Comparison of ENCODE assay signal across 17 cellular contexts in genomic region chr12:82517808-82518207, GRCh38.
"Had no signal": no experiment of that assay in that cellular context is flagged by ENCODE, and none has a peak within 500 bp of the region (broad histone marks: within the 10 kb centered on the region; RNA-seq: fewer than 3 reads in every experiment).

No MANE protein-coding gene starts in this region.

- H3K27ac ChIP-seq: esophagus muscularis mucosa, left ventricle myocardium inferior, ovary, sigmoid colon, spleen, stomach, testis, upper lobe of right lung had no signal

- H3K27me3 ChIP-seq: esophagus muscularis mucosa, ovary, sigmoid colon, spleen, stomach, testis, upper lobe of right lung had no signal

- H3K4me3 ChIP-seq: esophagus muscularis mucosa, left ventricle myocardium inferior, mucosa of descending colon, ovary, sigmoid colon, spleen, stomach, testis, upper lobe of right lung had no signal

- H3K9me3 ChIP-seq: esophagus muscularis mucosa, mucosa of descending colon, ovary, sigmoid colon, spleen, stomach, testis, upper lobe of right lung had no signal

- H3K36me3 ChIP-seq: esophagus muscularis mucosa, left ventricle myocardium inferior, ovary, sigmoid colon, spleen, stomach, upper lobe of right lung had no signal

- ATAC-seq: activated CD8-positive, alpha-beta T cell treated with anti-CD3 and anti-CD28 coated beads, Interleukin-2, amount 10 ng/mL, durations not matched to agents 7 days and 5 days; naive thymus-derived CD4-positive, alpha-beta T cell; upper lobe of right lung had no signal

- H3K4me1 ChIP-seq: esophagus muscularis mucosa, left ventricle myocardium inferior, sigmoid colon, spleen, stomach, testis, upper lobe of right lung had no signal

- DNase-seq: activated CD4-positive, alpha-beta T cell treated with anti-CD3 and anti-CD28 coated beads, Interleukin-2, amount 10 ng/mL, durations not matched to agents 24 days and 14 days; activated CD4-positive, CD25-positive, alpha-beta regulatory T cell; activated CD8-positive, alpha-beta memory T cell treated with anti-CD3 and anti-CD28 coated beads, Interleukin-2, amount 50 U/mL, for 4 hours; activated CD8-positive, alpha-beta T cell treated with anti-CD3 and anti-CD28 coated beads, Interleukin-2, amount 10 ng/mL, durations not matched to agents 7 days and 5 days; activated gamma-delta T cell; activated T-cell treated with anti-CD3 and anti-CD28 coated beads, Interleukin-2, amount 50 U/mL, for 48 hours; amniotic stem cell; left ventricle myocardium inferior; naive thymus-derived CD4-positive, alpha-beta T cell; ovary; sigmoid colon; spleen; stomach; testis; upper lobe of right lung had no signal
